Comparison of ENCODE assay signal across 11 cellular contexts in the genomic region with DNA sequence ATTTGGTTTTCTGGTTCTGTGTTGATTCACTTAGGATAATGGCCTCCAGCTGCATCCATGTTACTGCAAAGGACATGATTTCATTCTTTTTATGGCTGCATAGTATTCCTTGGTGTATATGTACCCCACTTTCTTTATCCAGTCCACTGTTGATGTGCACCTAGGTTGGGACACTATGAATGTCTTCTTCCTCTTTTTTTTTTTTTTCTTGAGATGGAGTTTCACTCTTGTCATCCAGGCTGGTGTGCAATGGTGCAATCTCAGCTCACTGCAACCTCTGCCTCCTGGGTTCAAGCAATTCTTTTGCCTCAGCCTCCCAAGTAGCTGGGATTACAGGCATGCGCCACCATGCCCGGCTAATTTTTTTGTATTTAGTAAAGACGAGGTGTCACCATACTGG. TPM values are rescaled to one million over a fixed set of nuclear protein-coding genes. Genes with fewer than 3 reads are reported as not detected.
"Had no signal": no experiment of that assay in that cellular context is flagged by ENCODE, and none has a peak within 500 bp of the region (broad histone marks: within the 10 kb centered on the region; RNA-seq: fewer than 3 reads in every experiment).

No MANE protein-coding gene starts in this region.

RNA-seq across cellular contexts. Expression of a gene that starts 10.2 kb away (rescaled TPM):
- total RNA-seq: activated CD4-positive, alpha-beta memory T cell treated with anti-CD3 and anti-CD28 coated beads, Interleukin-2, amount 10 ng/mL, durations not matched to agents 7 days and 5 days; activated CD4-positive, alpha-beta T cell treated with anti-CD3 and anti-CD28 coated beads, Interleukin-2, amount 10 ng/mL, durations not matched to agents 7 days and 5 days; activated naive CD4-positive, alpha-beta T cell treated with anti-CD3 and anti-CD28 coated beads, Interleukin-2, amount 50 U/mL, for 72 hours; activated naive CD8-positive, alpha-beta T cell treated with anti-CD3 and anti-CD28 coated beads, Interleukin-2, amount 10 ng/mL, durations not matched to agents 7 days and 5 days; ascending aorta; cardiac muscle cell; cerebellum; dermis blood vessel endothelial cell; foreskin keratinocyte; gastrocnemius medialis had no signal
- polyA plus RNA-seq: cardiac muscle cell, foreskin keratinocyte had no signal

RNA-seq across cellular contexts. Expression of a gene that starts 51.8 kb away (rescaled TPM):
- total RNA-seq: activated CD4-positive, alpha-beta memory T cell treated with anti-CD3 and anti-CD28 coated beads, Interleukin-2, amount 10 ng/mL, durations not matched to agents 7 days and 5 days; activated CD4-positive, alpha-beta T cell treated with anti-CD3 and anti-CD28 coated beads, Interleukin-2, amount 10 ng/mL, durations not matched to agents 7 days and 5 days; activated naive CD4-positive, alpha-beta T cell treated with anti-CD3 and anti-CD28 coated beads, Interleukin-2, amount 50 U/mL, for 72 hours; activated naive CD8-positive, alpha-beta T cell treated with anti-CD3 and anti-CD28 coated beads, Interleukin-2, amount 10 ng/mL, durations not matched to agents 7 days and 5 days; ascending aorta; cardiac muscle cell; cerebellum; dermis blood vessel endothelial cell; foreskin keratinocyte; gastrocnemius medialis; WTC11 had no signal
- polyA plus RNA-seq: cardiac muscle cell, foreskin keratinocyte had no signal
